In the genomic region with DNA sequence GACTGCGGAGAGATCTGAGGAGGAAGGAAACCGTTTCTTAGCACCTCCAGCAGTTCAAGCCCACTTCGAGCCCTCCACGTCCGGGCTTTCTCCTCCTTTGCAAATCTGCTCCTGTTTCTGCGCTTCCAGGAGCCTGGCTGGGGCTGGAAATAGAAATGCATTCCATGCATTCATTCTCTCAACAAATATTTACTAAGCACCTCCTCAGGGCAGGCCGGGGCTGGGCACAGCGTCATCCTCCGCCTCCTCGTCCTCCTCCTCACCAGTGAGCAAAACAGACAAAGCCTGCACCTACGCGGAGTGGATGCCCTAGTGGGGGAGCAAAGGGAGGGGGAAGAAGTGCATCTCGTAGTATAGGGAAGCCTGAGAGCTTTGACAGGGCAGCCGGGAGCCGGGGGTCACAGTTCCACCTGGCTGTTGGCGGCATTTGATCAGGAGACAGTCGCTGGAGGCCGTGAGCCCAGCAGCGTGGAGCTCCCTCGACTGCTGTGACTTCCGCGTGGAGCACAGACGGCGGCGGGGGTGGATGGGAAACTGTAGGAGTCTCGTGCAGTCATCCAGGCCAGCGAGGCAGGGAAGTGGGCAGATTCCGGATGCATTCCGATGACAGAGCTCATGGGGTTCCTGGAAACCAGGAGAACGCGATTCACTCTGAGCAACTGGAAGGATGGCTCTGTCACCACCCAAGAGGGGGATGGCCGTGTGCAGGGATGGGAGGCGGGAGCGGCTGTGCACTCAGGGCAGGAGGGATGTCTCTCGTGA, we compare ENCODE assay signal across 8 cellular contexts.
DNase-seq lines count a peak whose midpoint lies in the region; ATAC-seq and TF ChIP-seq lines count a peak whose summit lies in the region.

No MANE protein-coding gene starts in this region.

- ATAC-seq in GM23338, result peak; percentile 75
- ATAC-seq in SK-N-SH treated with all-trans-retinoic acid at 6 μM for 48 hours, result peak; percentile 89
- peak; percentile 44 to 72 (median 62) for ATAC-seq in heart right ventricle
- no peak for ATAC-seq in GM19463 (IDR thresholded peaks at IDR 0.05; ENCODE audit: unreplicated experiment)

- in situ Hi-C loops in KBM-7 (cut with MboI; ENCODE audit: low pct_unique_long_range_greater_than_20kb, low sequenced_read_pairs), result no loop called here

- H3K36me3 ChIP-seq in GM23338 (ENCODE audit: insufficient read depth) (no peaks in the 10 kb centered on the region), heart right ventricle (no peaks in the 10 kb centered on the region)

- H3K4me1 Mint-ChIP-seq in GM23338, result peaks cover 22% of the 10 kb centered on the region

- H3K4me3 Mint-ChIP-seq in GM23338, result no peak overlapping the region

- DNase-seq in GM23338 (ENCODE audit: low spot score) (peak; percentile 63), heart right ventricle (peak; percentile 31 to 62), skeletal muscle cell (ENCODE audit: low read depth) (peak; percentile 83), KBM-7 (no peak), NCI-H2227 (lab: John Stamatoyannopoulos, UW; ENCODE audit: unreplicated experiment) (no peak)
- no peak for DNase-seq in activated CD8-positive, alpha-beta memory T cell treated with anti-CD3 and anti-CD28 coated beads for 24 hours

- H3K36me3 Mint-ChIP-seq in GM23338 (ENCODE audit: low read depth), result peaks cover 14% of the 10 kb centered on the region

- intact Hi-C loops in heart right ventricle (cut with DNase I), result no loop called here

- H2AFZ ChIP-seq in GM23338, result peak overlapping the region; percentile 95

- H3K4me1 ChIP-seq in GM23338 (ENCODE audit: insufficient read depth) (no peaks in the 10 kb centered on the region), heart right ventricle (peaks cover 3 to 26% (median 22%) of the 10 kb centered on the region in 9 donors)

- H3K27me3 ChIP-seq in GM23338 (ENCODE audit: insufficient read depth) (no peaks in the 10 kb centered on the region), heart right ventricle (no peaks in the 10 kb centered on the region)

- H3K9me2 ChIP-seq in GM23338 (ENCODE audit: insufficient read depth), result no peaks in the 10 kb centered on the region; the same call in 1 of the 2 replicates

- H3K27me3 Mint-ChIP-seq in GM23338 (ENCODE audit: insufficient read depth, low read depth, poor library complexity), result peaks cover 24% of the 10 kb centered on the region

- H3K27ac ChIP-seq in GM23338 (ENCODE audit: low read depth) (no peak overlapping the region), heart right ventricle (peak overlapping the region in 7 of 10 donors; percentile 3 to 78 (median 64))

- no peaks in the 10 kb centered on the region for H4K20me1 ChIP-seq in GM23338 (replicated peaks; ENCODE audit: insufficient read depth)

- H3K27ac Mint-ChIP-seq in GM23338, result peak overlapping the region; percentile 74; the same call in 1 of the 2 replicates

- WGBS in heart right ventricle, 2 donors, result 13 to 21% methylated on average over 35 of the region's 35 CpGs

- no peaks in the 10 kb centered on the region for H3F3A ChIP-seq in GM23338 (replicated peaks; ENCODE audit: low read depth)

- no peak overlapping the region for H3K4me3 ChIP-seq in GM23338
- peak overlapping the region in 3 of 10 donors; percentile 3 to 13 (median 3) for H3K4me3 ChIP-seq in heart right ventricle
- peak overlapping the region; percentile 7 for H3K4me3 ChIP-seq in skeletal muscle cell (ENCODE audit: low read depth, low read length)

- no peaks in the 10 kb centered on the region for H3K79me2 ChIP-seq in GM23338 (replicated peaks; ENCODE audit: insufficient read depth)

- no peaks in the 10 kb centered on the region for H3K9me3 ChIP-seq in heart right ventricle

- TF ChIP-seq CTCF in GM23338 (conservative IDR thresholded peaks at IDR 0.05; ENCODE audit: low read depth in 2 of 2) (no peak), heart right ventricle (IDR thresholded peaks at IDR 0.05) (no peak)

- peak overlapping the region; percentile 65 for H3K4me2 ChIP-seq in GM23338

- peaks cover 33% of the 10 kb centered on the region for H3K9me3 Mint-ChIP-seq in GM23338

TF ChIP-seq in GM23338, 12 proteins besides CTCF, POLR2A, EP300 and RAD21 (continues in another document):
- TF ChIP-seq JUNB (IDR thresholded peaks at IDR 0.05; ENCODE audit: unreplicated experiment), result no peak
- no peak for TF ChIP-seq POLR2AphosphoS5 (IDR thresholded peaks at IDR 0.05; ENCODE audit: low read depth)
- TF ChIP-seq STAT1 (IDR thresholded peaks at IDR 0.05; ENCODE audit: unreplicated experiment), result no peak
- TF ChIP-seq, protein P1, sequence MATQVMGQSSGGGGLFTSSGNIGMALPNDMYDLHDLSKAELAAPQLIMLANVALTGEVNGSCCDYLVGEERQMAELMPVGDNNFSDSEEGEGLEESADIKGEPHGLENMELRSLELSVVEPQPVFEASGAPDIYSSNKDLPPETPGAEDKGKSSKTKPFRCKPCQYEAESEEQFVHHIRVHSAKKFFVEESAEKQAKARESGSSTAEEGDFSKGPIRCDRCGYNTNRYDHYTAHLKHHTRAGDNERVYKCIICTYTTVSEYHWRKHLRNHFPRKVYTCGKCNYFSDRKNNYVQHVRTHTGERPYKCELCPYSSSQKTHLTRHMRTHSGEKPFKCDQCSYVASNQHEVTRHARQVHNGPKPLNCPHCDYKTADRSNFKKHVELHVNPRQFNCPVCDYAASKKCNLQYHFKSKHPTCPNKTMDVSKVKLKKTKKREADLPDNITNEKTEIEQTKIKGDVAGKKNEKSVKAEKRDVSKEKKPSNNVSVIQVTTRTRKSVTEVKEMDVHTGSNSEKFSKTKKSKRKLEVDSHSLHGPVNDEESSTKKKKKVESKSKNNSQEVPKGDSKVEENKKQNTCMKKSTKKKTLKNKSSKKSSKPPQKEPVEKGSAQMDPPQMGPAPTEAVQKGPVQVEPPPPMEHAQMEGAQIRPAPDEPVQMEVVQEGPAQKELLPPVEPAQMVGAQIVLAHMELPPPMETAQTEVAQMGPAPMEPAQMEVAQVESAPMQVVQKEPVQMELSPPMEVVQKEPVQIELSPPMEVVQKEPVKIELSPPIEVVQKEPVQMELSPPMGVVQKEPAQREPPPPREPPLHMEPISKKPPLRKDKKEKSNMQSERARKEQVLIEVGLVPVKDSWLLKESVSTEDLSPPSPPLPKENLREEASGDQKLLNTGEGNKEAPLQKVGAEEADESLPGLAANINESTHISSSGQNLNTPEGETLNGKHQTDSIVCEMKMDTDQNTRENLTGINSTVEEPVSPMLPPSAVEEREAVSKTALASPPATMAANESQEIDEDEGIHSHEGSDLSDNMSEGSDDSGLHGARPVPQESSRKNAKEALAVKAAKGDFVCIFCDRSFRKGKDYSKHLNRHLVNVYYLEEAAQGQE (IDR thresholded peaks at IDR 0.05; ENCODE audit: unreplicated experiment), result no peak
- TF ChIP-seq, protein P2, sequence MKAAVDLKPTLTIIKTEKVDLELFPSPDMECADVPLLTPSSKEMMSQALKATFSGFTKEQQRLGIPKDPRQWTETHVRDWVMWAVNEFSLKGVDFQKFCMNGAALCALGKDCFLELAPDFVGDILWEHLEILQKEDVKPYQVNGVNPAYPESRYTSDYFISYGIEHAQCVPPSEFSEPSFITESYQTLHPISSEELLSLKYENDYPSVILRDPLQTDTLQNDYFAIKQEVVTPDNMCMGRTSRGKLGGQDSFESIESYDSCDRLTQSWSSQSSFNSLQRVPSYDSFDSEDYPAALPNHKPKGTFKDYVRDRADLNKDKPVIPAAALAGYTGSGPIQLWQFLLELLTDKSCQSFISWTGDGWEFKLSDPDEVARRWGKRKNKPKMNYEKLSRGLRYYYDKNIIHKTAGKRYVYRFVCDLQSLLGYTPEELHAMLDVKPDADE (IDR thresholded peaks at IDR 0.05), result no peak
- TF ChIP-seq EZH2phosphoT487 (IDR thresholded peaks at IDR 0.05; ENCODE audit: unreplicated experiment), result no peak
- no peak for TF ChIP-seq NANOG (IDR thresholded peaks at IDR 0.05; ENCODE audit: borderline replicate concordance)

TF ChIP-seq in SK-N-SH treated with all-trans-retinoic acid at 6 μM for 48 hours, 23 proteins besides CTCF, POLR2A, EP300 and RAD21:
- no peak for TF ChIP-seq OSR1 (CRISPR knock-in tag; IDR thresholded peaks at IDR 0.05)
- TF ChIP-seq, protein P3, sequence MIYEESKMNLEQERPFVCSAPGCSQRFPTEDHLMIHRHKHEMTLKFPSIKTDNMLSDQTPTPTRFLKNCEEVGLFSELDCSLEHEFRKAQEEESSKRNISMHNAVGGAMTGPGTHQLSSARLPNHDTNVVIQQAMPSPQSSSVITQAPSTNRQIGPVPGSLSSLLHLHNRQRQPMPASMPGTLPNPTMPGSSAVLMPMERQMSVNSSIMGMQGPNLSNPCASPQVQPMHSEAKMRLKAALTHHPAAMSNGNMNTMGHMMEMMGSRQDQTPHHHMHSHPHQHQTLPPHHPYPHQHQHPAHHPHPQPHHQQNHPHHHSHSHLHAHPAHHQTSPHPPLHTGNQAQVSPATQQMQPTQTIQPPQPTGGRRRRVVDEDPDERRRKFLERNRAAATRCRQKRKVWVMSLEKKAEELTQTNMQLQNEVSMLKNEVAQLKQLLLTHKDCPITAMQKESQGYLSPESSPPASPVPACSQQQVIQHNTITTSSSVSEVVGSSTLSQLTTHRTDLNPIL (CRISPR knock-in tag; IDR thresholded peaks at IDR 0.05; ENCODE audit: low read depth), result no peak

Comparison
In these comparisons a context has a peak if more than half of its experiments do, and no peak if none do; other contexts are left out.
1. DNase-seq: peak in GM23338 (single experiment), heart right ventricle (2 of 2) and skeletal muscle cell (single experiment); none in KBM-7 (single experiment), NCI-H2227 (single experiment) and activated CD8-positive, alpha-beta memory T cell treated with anti-CD3 and anti-CD28 coated beads for 24 hours (single experiment).